10 cellular contexts compared by ENCODE assay signal in genomic region chr1:58898739-58899580, GRCh38.
DNase-seq lines count a peak whose midpoint lies in the region; ATAC-seq and TF ChIP-seq lines count a peak whose summit lies in the region.
"Had no signal": no experiment of that assay in that cellular context is flagged by ENCODE, and none has a peak within 500 bp of the region (broad histone marks: within the 10 kb centered on the region; RNA-seq: fewer than 3 reads in every experiment).

No MANE protein-coding gene starts in this region.

- no peaks in the 10 kb centered on the region for H3K27me3 ChIP-seq in esophagus muscularis mucosa

- H3K4me3 ChIP-seq in esophagus muscularis mucosa, result no peak overlapping the region
- H3K4me3 ChIP-seq: SK-N-MC had no signal

- H3K27ac Mint-ChIP-seq in nephron progenitor cell, result peak overlapping the region; percentile 91
- H3K27ac Mint-ChIP-seq: natural killer cell treated with Interleukin-12 subunit alpha and Interleukin-12 subunit beta and Interleukin-15 and Interleukin-18, amount 100 ng/mL, for 72 hours had no signal

- H3K36me3 Mint-ChIP-seq in nephron progenitor cell (ENCODE audit: low read depth), result no peaks in the 10 kb centered on the region
- H3K36me3 Mint-ChIP-seq: natural killer cell treated with Interleukin-12 subunit alpha and Interleukin-12 subunit beta and Interleukin-15 and Interleukin-18, amount 100 ng/mL, for 72 hours had no signal

- WGBS in esophagus muscularis mucosa, result 52% methylated on average over 10 of the region's 10 CpGs

- no peak for ATAC-seq in GM18520 (IDR thresholded peaks at IDR 0.05; ENCODE audit: unreplicated experiment)
- ATAC-seq in GM19035 (IDR thresholded peaks at IDR 0.05; ENCODE audit: unreplicated experiment), result no peak
- no peak for ATAC-seq in HG03045 (IDR thresholded peaks at IDR 0.05; ENCODE audit: unreplicated experiment)
- ATAC-seq: natural killer cell treated with Interleukin-12 subunit alpha and Interleukin-12 subunit beta and Interleukin-15 and Interleukin-18, amount 100 ng/mL, for 72 hours had no signal

- DNase-seq in Ammon's horn (ENCODE audit: low spot score) (peak; percentile 54), OCI-M2 (lab: John Stamatoyannopoulos, UW; ENCODE audit: unreplicated experiment) (peak; percentile 71), esophagus muscularis mucosa (ENCODE audit: extremely low spot score) (peak; percentile 90), nephron progenitor cell (peak; percentile 50), EL (no peak)

- TF ChIP-seq CTCF in esophagus muscularis mucosa (IDR thresholded peaks at IDR 0.05) (no peak), nephron progenitor cell (IDR thresholded peaks at IDR 0.05) (no peak)

- no peaks in the 10 kb centered on the region for H3K9me3 ChIP-seq in esophagus muscularis mucosa

- H3K4me1 Mint-ChIP-seq in nephron progenitor cell, result peaks cover 72% of the 10 kb centered on the region

- H3K27ac ChIP-seq in esophagus muscularis mucosa (replicated peaks in 1 of 4), result peak overlapping the region; percentile 45 to 56 (median 48)
- H3K27ac ChIP-seq: SK-N-MC had no signal

- intact Hi-C loops in esophagus muscularis mucosa (cut with DNase I), result no loop called here

- TF ChIP-seq POLR2A in esophagus muscularis mucosa (IDR thresholded peaks at IDR 0.05; ENCODE audit: low read depth), result no peak

- no peaks in the 10 kb centered on the region for H3K9me3 Mint-ChIP-seq in nephron progenitor cell
- H3K9me3 Mint-ChIP-seq: natural killer cell treated with Interleukin-12 subunit alpha and Interleukin-12 subunit beta and Interleukin-15 and Interleukin-18, amount 100 ng/mL, for 72 hours had no signal

- peaks cover 9% of the 10 kb centered on the region for H3K27me3 Mint-ChIP-seq in nephron progenitor cell (ENCODE audit: low read depth, poor library complexity)
- H3K27me3 Mint-ChIP-seq: natural killer cell treated with Interleukin-12 subunit alpha and Interleukin-12 subunit beta and Interleukin-15 and Interleukin-18, amount 100 ng/mL, for 72 hours had no signal

- no peaks in the 10 kb centered on the region for H3K36me3 ChIP-seq in esophagus muscularis mucosa

- no peak for TF ChIP-seq EP300 in esophagus muscularis mucosa (IDR thresholded peaks at IDR 0.05)

- peaks cover 61 to 69% (median 66%) of the 10 kb centered on the region in 4 donors for H3K4me1 ChIP-seq in esophagus muscularis mucosa

- no peak overlapping the region for H3K4me3 Mint-ChIP-seq in nephron progenitor cell
- H3K4me3 Mint-ChIP-seq: natural killer cell treated with Interleukin-12 subunit alpha and Interleukin-12 subunit beta and Interleukin-15 and Interleukin-18, amount 100 ng/mL, for 72 hours had no signal
